8 cellular contexts compared by ENCODE assay signal in genomic region chr3:63911901-63912767, GRCh38. TPM values are rescaled to one million over a fixed set of nuclear protein-coding genes. Genes with fewer than 3 reads are reported as not detected.
DNase-seq lines count a peak whose midpoint lies in the region; ATAC-seq and TF ChIP-seq lines count a peak whose summit lies in the region.

Gene SCAANT1, minus strand, starts transcription at chr3:63912383.

- no peaks in the 10 kb centered on the region for H3K9me3 ChIP-seq in neuron (ENCODE audit: low read length)
- no peaks in the 10 kb centered on the region for H3K9me3 ChIP-seq in stomach smooth muscle (ENCODE audit: control insufficient read depth in 2 of 2, low read length in 2 of 2)

- no peak for TF ChIP-seq CTCF in foreskin fibroblast (IDR thresholded peaks at IDR 0.05; ENCODE audit: low read depth, low read length)

- H3K4me1 ChIP-seq in neuron (ENCODE audit: insufficient read depth, low read length): peaks cover 28% of the 10 kb centered on the region
- peaks cover 21% of the 10 kb centered on the region for H3K4me1 ChIP-seq in stomach smooth muscle (ENCODE audit: control insufficient read depth, insufficient read depth, low read length)

- DNase-seq in Daoy (ENCODE audit: low read depth) (peak; percentile 86), SIG-M5 (lab: John Stamatoyannopoulos, UW) (peak; percentile 7), foreskin fibroblast (peak; percentile 91 to 97)
- peak; percentile 72 for DNase-seq in activated gamma-delta T cell treated with anti-CD3 and anti-CD28 coated beads, Interleukin-2, amount 50 U/mL, for 16 hours (ENCODE audit: low read depth)

- H3K4me3 ChIP-seq in foreskin fibroblast (ENCODE audit: low read depth in 1 of 2, low read length in 2 of 2) (peak within 1 kb of the TSS; percentile 70 to 76), neuron (ENCODE audit: low read length) (peak within 1 kb of the TSS; percentile 76), stomach smooth muscle (ENCODE audit: low read length in 2 of 2) (peak within 1 kb of the TSS; percentile 78 to 93)

- H3K36me3 Mint-ChIP-seq in IgD-negative memory B cell: peaks cover 2% of the 10 kb centered on the region

- H3K4me1 Mint-ChIP-seq in IgD-negative memory B cell: peaks cover 20 to 33% (median 27%) of the 10 kb centered on the region in 3 donors

- no peaks in the 10 kb centered on the region for H3K9me3 Mint-ChIP-seq in IgD-negative memory B cell

- H3K27ac ChIP-seq in stomach smooth muscle (ENCODE audit: low read length): peak within 1 kb of the TSS; percentile 84

- H3K4me3 Mint-ChIP-seq in IgD-negative memory B cell: peak within 1 kb of the TSS; percentile 90 to 97 (median 95)

- H3K27me3 ChIP-seq in neuron (ENCODE audit: insufficient read depth, low read length) (no peaks in the 10 kb centered on the region), stomach smooth muscle (ENCODE audit: control insufficient read depth in 1 of 2, insufficient read depth in 2 of 2, low read length in 2 of 2) (no peaks in the 10 kb centered on the region)

- no peaks in the 10 kb centered on the region for H3K27me3 Mint-ChIP-seq in IgD-negative memory B cell

- H3K9ac ChIP-seq in stomach smooth muscle (ENCODE audit: low read length in 2 of 2): peak within 1 kb of the TSS; percentile 68 to 83

- H3K36me3 ChIP-seq in neuron (ENCODE audit: insufficient read depth, low read length) (peaks cover 8% of the 10 kb centered on the region), stomach smooth muscle (ENCODE audit: control insufficient read depth in 2 of 2, insufficient read depth in 2 of 2, low read length in 2 of 2) (no peaks in the 10 kb centered on the region)

- peak; percentile 74 for ATAC-seq in GM21576 (IDR thresholded peaks at IDR 0.05; ENCODE audit: unreplicated experiment)

- peak within 1 kb of the TSS; percentile 81 for H2AFZ ChIP-seq in neuron (ENCODE audit: low read depth, low read length)

- H3K27ac Mint-ChIP-seq in IgD-negative memory B cell: peak within 1 kb of the TSS; percentile 92 to 98 (median 96)

RNA-seq across cellular contexts. Expression of gene SCAANT1, which starts in this region (rescaled TPM):
- total RNA-seq in Daoy (2014; rRNA removed; shearing (Covaris generic)): not detected in 2 replicates
- polyA plus RNA-seq in IgD-negative memory B cell: not detected

Comparison
In these comparisons a context has a peak if more than half of its experiments do, and no peak if none do; other contexts are left out.
1. Peak in every context shown above with its lines: DNase-seq, ATAC-seq, H3K4me3 ChIP-seq and H3K27ac ChIP-seq.
2. Peak in DNase-seq in Daoy; RNA of the gene not detected or under 1 TPM.
3. DNase-seq: peak in every context shown above with its lines; median percentile 94 in foreskin fibroblast; 86 in Daoy; 72 in activated gamma-delta T cell treated with anti-CD3 and anti-CD28 coated beads, Interleukin-2, amount 50 U/mL, for 16 hours; 7 in SIG-M5.